ENCODE assay signal across 2 cellular contexts in the genomic region with DNA sequence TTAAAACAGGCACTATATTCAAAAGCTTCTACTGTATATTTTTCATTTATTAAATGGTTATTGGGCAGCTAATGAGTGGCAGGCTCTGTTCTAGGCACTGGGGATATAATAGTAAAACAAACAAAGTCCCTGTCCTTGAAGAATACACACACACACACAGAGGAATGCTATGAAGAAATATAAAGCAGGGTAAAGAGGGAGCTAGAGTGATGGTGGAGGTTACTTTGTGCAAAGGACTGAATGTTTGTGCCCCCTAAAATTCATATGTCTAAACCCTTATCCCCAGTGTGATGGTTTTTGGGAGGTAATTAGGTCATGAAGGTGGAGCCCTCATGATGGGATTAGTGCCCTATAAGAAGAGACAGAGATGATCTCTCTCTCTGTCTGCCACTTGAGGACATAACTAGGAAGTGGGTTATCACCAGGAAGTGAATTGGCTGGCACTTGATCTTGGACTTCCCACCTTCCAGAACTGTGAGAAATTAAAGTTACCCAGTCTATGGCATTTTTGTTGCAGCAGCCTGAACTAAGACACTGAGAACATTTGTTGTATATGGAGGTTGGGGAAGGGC.
TF ChIP-seq lines count a peak whose summit lies in the region.

No MANE protein-coding gene starts in this region.

TF ChIP-seq in A549, 52 proteins besides CTCF, POLR2A, EP300 and RAD21 (continued from another document):
- TF ChIP-seq, protein P1, sequence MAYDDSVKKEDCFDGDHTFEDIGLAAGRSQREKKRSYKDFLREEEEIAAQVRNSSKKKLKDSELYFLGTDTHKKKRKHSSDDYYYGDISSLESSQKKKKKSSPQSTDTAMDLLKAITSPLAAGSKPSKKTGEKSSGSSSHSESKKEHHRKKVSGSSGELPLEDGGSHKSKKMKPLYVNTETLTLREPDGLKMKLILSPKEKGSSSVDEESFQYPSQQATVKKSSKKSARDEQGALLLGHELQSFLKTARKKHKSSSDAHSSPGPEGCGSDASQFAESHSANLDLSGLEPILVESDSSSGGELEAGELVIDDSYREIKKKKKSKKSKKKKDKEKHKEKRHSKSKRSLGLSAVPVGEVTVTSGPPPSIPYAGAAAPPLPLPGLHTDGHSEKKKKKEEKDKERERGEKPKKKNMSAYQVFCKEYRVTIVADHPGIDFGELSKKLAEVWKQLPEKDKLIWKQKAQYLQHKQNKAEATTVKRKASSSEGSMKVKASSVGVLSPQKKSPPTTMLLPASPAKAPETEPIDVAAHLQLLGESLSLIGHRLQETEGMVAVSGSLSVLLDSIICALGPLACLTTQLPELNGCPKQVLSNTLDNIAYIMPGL (CRISPR knock-in tag; IDR thresholded peaks at IDR 0.05; ENCODE audit: borderline replicate concordance) = no peak
- TF ChIP-seq MYC (IDR thresholded peaks at IDR 0.05; ENCODE audit: borderline replicate concordance, low read length) (no peak), SREBF2 (IDR thresholded peaks at IDR 0.05) (no peak), KDM1A (IDR thresholded peaks at IDR 0.05; ENCODE audit: low read depth) (no peak)

TF ChIP-seq in HepG2, 621 proteins besides CTCF, POLR2A, EP300 and RAD21:
- TF ChIP-seq, protein P2, sequence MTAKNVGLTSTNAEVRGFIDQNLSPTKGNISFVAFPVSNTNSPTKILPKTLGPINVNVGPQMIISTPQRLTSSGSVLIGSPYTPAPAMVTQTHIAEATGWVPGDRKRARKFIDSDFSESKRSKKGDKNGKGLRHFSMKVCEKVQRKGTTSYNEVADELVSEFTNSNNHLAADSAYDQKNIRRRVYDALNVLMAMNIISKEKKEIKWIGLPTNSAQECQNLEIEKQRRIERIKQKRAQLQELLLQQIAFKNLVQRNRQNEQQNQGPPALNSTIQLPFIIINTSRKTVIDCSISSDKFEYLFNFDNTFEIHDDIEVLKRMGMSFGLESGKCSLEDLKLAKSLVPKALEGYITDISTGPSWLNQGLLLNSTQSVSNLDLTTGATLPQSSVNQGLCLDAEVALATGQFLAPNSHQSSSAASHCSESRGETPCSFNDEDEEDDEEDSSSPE (CRISPR knock-in tag; IDR thresholded peaks at IDR 0.05) = 0 out of 2 replicates have a peak, but pooled peaks have one; percentile 16
- TF ChIP-seq, protein P3, sequence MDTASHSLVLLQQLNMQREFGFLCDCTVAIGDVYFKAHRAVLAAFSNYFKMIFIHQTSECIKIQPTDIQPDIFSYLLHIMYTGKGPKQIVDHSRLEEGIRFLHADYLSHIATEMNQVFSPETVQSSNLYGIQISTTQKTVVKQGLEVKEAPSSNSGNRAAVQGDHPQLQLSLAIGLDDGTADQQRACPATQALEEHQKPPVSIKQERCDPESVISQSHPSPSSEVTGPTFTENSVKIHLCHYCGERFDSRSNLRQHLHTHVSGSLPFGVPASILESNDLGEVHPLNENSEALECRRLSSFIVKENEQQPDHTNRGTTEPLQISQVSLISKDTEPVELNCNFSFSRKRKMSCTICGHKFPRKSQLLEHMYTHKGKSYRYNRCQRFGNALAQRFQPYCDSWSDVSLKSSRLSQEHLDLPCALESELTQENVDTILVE (CRISPR knock-in tag; IDR thresholded peaks at IDR 0.05) = no peak
- no peak for TF ChIP-seq RFX3 (CRISPR knock-in tag; IDR thresholded peaks at IDR 0.05)
- TF ChIP-seq REST (IDR thresholded peaks at IDR 0.05; ENCODE audit: borderline replicate concordance in 1 of 2, low read depth in 1 of 2, low read length in 2 of 2) = no peak
- TF ChIP-seq HNRNPL (IDR thresholded peaks at IDR 0.05; ENCODE audit: low read depth, low read length) = no peak
- peak; percentile 95 for TF ChIP-seq ZNF264 (CRISPR knock-in tag; IDR thresholded peaks at IDR 0.05)
- no peak for TF ChIP-seq ZNF841 (CRISPR knock-in tag; IDR thresholded peaks at IDR 0.05; ENCODE audit: borderline replicate concordance)
- TF ChIP-seq NFIC (IDR thresholded peaks at IDR 0.05; ENCODE audit: low read length) = no peak
- 0 out of 2 replicates have a peak, but pooled peaks have one; percentile 28 for TF ChIP-seq REPIN1 (CRISPR knock-in tag; IDR thresholded peaks at IDR 0.05; ENCODE audit: borderline replicate concordance, low read depth)
- no peak for TF ChIP-seq BRD4 (CRISPR knock-in tag; IDR thresholded peaks at IDR 0.05)
- TF ChIP-seq ZC3H13 (CRISPR knock-in tag; IDR thresholded peaks at IDR 0.05) = no peak
- 0 out of 2 replicates have a peak, but pooled peaks have one; percentile 13 for TF ChIP-seq MED1 (CRISPR knock-in tag; IDR thresholded peaks at IDR 0.05)
- TF ChIP-seq ZSCAN22 (CRISPR knock-in tag; IDR thresholded peaks at IDR 0.05) = peak; percentile 98
- 0 out of 2 replicates have a peak, but pooled peaks have one; percentile 13 for TF ChIP-seq ZSCAN5A (CRISPR knock-in tag; IDR thresholded peaks at IDR 0.05; ENCODE audit: borderline replicate concordance)
- TF ChIP-seq HDAC6 (IDR thresholded peaks at IDR 0.05; ENCODE audit: low read depth, low read length) = no peak
- TF ChIP-seq RCOR2 (CRISPR knock-in tag; IDR thresholded peaks at IDR 0.05) = no peak
- TF ChIP-seq, protein P4, sequence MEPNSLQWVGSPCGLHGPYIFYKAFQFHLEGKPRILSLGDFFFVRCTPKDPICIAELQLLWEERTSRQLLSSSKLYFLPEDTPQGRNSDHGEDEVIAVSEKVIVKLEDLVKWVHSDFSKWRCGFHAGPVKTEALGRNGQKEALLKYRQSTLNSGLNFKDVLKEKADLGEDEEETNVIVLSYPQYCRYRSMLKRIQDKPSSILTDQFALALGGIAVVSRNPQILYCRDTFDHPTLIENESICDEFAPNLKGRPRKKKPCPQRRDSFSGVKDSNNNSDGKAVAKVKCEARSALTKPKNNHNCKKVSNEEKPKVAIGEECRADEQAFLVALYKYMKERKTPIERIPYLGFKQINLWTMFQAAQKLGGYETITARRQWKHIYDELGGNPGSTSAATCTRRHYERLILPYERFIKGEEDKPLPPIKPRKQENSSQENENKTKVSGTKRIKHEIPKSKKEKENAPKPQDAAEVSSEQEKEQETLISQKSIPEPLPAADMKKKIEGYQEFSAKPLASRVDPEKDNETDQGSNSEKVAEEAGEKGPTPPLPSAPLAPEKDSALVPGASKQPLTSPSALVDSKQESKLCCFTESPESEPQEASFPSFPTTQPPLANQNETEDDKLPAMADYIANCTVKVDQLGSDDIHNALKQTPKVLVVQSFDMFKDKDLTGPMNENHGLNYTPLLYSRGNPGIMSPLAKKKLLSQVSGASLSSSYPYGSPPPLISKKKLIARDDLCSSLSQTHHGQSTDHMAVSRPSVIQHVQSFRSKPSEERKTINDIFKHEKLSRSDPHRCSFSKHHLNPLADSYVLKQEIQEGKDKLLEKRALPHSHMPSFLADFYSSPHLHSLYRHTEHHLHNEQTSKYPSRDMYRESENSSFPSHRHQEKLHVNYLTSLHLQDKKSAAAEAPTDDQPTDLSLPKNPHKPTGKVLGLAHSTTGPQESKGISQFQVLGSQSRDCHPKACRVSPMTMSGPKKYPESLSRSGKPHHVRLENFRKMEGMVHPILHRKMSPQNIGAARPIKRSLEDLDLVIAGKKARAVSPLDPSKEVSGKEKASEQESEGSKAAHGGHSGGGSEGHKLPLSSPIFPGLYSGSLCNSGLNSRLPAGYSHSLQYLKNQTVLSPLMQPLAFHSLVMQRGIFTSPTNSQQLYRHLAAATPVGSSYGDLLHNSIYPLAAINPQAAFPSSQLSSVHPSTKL (CRISPR knock-in tag; IDR thresholded peaks at IDR 0.05) = 0 out of 2 replicates have a peak, but pooled peaks have one; percentile 15
- TF ChIP-seq FOXA3 (CRISPR knock-in tag; IDR thresholded peaks at IDR 0.05) = 0 out of 2 replicates have a peak, but pooled peaks have one; percentile 41
- no peak for TF ChIP-seq ZBTB7A (CRISPR knock-in tag; IDR thresholded peaks at IDR 0.05)
- 0 out of 2 replicates have a peak, but pooled peaks have one; percentile 33 for TF ChIP-seq KAT7 (CRISPR knock-in tag; IDR thresholded peaks at IDR 0.05; ENCODE audit: borderline replicate concordance)
- TF ChIP-seq SAP130 (CRISPR knock-in tag; IDR thresholded peaks at IDR 0.05; ENCODE audit: low read depth) = 0 out of 2 replicates have a peak, but pooled peaks have one; percentile 4
- TF ChIP-seq ZNF552 (CRISPR knock-in tag; IDR thresholded peaks at IDR 0.05; ENCODE audit: borderline replicate concordance) = no peak
- TF ChIP-seq CHCHD3 (CRISPR knock-in tag; IDR thresholded peaks at IDR 0.05) = no peak
